1 cellular context compared by ENCODE assay signal in the genomic region with DNA sequence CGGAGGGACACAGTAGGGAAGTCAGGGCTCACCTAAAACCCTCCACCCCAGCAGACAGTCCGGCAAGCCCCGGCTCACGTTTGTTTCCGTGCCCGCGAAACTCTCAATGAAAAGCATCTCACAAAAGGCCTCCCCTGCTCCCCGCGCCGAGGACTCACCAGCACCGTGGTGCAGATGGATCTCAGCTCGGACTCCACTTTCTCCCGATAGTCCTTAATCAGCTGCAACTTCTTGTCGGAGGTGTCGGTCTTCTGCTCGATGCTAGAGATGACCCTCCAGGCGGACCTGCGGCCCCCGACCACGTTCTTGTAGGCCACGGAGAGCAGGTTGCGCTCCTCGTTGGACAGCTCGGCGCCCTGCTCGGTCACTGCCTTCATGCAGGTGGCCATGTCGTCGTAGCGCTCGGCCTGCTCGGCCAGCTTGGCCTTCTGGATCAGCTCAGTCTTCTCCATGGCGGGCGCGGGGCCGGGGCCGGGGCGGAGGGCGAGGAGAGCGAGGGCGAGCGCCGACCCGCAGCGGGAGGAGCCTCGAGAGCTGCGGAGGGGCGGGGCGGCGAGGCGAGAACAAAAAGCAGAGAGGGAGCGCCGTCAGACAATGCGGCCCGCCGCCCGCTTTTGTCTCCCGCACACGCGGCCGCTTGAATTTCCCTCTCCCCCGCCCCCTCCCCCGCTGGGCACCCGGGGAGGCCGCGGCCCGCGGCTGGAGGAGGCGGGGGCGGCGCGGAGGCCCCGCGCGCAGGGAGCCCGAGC.
TF ChIP-seq lines count a peak whose summit lies in the region.

No MANE protein-coding gene starts in this region.

TF ChIP-seq in GM12878, 131 proteins besides CTCF, POLR2A, EP300 and RAD21 (continued from another document and continues in another):
- TF ChIP-seq, protein P1, sequence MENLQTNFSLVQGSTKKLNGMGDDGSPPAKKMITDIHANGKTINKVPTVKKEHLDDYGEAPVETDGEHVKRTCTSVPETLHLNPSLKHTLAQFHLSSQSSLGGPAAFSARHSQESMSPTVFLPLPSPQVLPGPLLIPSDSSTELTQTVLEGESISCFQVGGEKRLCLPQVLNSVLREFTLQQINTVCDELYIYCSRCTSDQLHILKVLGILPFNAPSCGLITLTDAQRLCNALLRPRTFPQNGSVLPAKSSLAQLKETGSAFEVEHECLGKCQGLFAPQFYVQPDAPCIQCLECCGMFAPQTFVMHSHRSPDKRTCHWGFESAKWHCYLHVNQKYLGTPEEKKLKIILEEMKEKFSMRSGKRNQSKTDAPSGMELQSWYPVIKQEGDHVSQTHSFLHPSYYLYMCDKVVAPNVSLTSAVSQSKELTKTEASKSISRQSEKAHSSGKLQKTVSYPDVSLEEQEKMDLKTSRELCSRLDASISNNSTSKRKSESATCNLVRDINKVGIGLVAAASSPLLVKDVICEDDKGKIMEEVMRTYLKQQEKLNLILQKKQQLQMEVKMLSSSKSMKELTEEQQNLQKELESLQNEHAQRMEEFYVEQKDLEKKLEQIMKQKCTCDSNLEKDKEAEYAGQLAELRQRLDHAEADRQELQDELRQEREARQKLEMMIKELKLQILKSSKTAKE (IDR thresholded peaks at IDR 0.05; ENCODE audit: low read depth, poor library complexity, severe bottlenecking) = no peak
- TF ChIP-seq, protein P2, sequence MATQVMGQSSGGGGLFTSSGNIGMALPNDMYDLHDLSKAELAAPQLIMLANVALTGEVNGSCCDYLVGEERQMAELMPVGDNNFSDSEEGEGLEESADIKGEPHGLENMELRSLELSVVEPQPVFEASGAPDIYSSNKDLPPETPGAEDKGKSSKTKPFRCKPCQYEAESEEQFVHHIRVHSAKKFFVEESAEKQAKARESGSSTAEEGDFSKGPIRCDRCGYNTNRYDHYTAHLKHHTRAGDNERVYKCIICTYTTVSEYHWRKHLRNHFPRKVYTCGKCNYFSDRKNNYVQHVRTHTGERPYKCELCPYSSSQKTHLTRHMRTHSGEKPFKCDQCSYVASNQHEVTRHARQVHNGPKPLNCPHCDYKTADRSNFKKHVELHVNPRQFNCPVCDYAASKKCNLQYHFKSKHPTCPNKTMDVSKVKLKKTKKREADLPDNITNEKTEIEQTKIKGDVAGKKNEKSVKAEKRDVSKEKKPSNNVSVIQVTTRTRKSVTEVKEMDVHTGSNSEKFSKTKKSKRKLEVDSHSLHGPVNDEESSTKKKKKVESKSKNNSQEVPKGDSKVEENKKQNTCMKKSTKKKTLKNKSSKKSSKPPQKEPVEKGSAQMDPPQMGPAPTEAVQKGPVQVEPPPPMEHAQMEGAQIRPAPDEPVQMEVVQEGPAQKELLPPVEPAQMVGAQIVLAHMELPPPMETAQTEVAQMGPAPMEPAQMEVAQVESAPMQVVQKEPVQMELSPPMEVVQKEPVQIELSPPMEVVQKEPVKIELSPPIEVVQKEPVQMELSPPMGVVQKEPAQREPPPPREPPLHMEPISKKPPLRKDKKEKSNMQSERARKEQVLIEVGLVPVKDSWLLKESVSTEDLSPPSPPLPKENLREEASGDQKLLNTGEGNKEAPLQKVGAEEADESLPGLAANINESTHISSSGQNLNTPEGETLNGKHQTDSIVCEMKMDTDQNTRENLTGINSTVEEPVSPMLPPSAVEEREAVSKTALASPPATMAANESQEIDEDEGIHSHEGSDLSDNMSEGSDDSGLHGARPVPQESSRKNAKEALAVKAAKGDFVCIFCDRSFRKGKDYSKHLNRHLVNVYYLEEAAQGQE (IDR thresholded peaks at IDR 0.05; ENCODE audit: low read depth, low read length) = no peak
- no peak for TF ChIP-seq ESRRA (IDR thresholded peaks at IDR 0.05; ENCODE audit: low read length)
- TF ChIP-seq CEBPB (IDR thresholded peaks at IDR 0.05; ENCODE audit: borderline replicate concordance in 1 of 2, low read depth in 2 of 2, low read length in 2 of 2) = no peak
- TF ChIP-seq CREB1 (IDR thresholded peaks at IDR 0.05; ENCODE audit: low read depth) = no peak
- TF ChIP-seq, protein P3, sequence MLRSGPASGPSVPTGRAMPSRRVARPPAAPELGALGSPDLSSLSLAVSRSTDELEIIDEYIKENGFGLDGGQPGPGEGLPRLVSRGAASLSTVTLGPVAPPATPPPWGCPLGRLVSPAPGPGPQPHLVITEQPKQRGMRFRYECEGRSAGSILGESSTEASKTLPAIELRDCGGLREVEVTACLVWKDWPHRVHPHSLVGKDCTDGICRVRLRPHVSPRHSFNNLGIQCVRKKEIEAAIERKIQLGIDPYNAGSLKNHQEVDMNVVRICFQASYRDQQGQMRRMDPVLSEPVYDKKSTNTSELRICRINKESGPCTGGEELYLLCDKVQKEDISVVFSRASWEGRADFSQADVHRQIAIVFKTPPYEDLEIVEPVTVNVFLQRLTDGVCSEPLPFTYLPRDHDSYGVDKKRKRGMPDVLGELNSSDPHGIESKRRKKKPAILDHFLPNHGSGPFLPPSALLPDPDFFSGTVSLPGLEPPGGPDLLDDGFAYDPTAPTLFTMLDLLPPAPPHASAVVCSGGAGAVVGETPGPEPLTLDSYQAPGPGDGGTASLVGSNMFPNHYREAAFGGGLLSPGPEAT (IDR thresholded peaks at IDR 0.05; ENCODE audit: low read depth) = no peak
- no peak for TF ChIP-seq SMAD1 (IDR thresholded peaks at IDR 0.05; ENCODE audit: low read depth, partially characterized antibody)
- TF ChIP-seq EZH2 (IDR thresholded peaks at IDR 0.05; ENCODE audit: borderline replicate concordance, control insufficient read depth, low read depth, low read length) = no peak
- no peak for TF ChIP-seq NFYA (IDR thresholded peaks at IDR 0.05; ENCODE audit: borderline replicate concordance, low read depth, low read length)
- TF ChIP-seq HDAC6 (IDR thresholded peaks at IDR 0.05; ENCODE audit: unreplicated experiment) = no peak
- TF ChIP-seq, protein P4, sequence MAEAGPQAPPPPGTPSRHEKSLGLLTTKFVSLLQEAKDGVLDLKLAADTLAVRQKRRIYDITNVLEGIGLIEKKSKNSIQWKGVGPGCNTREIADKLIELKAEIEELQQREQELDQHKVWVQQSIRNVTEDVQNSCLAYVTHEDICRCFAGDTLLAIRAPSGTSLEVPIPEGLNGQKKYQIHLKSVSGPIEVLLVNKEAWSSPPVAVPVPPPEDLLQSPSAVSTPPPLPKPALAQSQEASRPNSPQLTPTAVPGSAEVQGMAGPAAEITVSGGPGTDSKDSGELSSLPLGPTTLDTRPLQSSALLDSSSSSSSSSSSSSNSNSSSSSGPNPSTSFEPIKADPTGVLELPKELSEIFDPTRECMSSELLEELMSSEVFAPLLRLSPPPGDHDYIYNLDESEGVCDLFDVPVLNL (IDR thresholded peaks at IDR 0.05; ENCODE audit: low read depth, low read length) = no peak
- TF ChIP-seq SP1 (IDR thresholded peaks at IDR 0.05; ENCODE audit: low read depth, low read length) = peak; percentile 30
- peak; percentile 66 for TF ChIP-seq YY1 (IDR thresholded peaks at IDR 0.05; ENCODE audit: low read depth, low read length)
- no peak for TF ChIP-seq KDM1A (IDR thresholded peaks at IDR 0.05; ENCODE audit: borderline replicate concordance)
- no peak for TF ChIP-seq ZSCAN29 (IDR thresholded peaks at IDR 0.05)
- no peak for TF ChIP-seq HDAC2 (IDR thresholded peaks at IDR 0.05)
- TF ChIP-seq PAX5 (IDR thresholded peaks at IDR 0.05; ENCODE audit: borderline replicate concordance, low read depth, low read length) = no peak
- no peak for TF ChIP-seq STAT1 (conservative IDR thresholded peaks at IDR 0.05)
- no peak for TF ChIP-seq EED (IDR thresholded peaks at IDR 0.05; ENCODE audit: low read depth)
- TF ChIP-seq BHLHE40 (IDR thresholded peaks at IDR 0.05; ENCODE audit: borderline replicate concordance in 1 of 2, low read depth in 2 of 2, low read length in 1 of 2) = peak in 1 of 2 experiments; percentile 72; a peak in 1 of 4 replicates
- TF ChIP-seq, protein P5, sequence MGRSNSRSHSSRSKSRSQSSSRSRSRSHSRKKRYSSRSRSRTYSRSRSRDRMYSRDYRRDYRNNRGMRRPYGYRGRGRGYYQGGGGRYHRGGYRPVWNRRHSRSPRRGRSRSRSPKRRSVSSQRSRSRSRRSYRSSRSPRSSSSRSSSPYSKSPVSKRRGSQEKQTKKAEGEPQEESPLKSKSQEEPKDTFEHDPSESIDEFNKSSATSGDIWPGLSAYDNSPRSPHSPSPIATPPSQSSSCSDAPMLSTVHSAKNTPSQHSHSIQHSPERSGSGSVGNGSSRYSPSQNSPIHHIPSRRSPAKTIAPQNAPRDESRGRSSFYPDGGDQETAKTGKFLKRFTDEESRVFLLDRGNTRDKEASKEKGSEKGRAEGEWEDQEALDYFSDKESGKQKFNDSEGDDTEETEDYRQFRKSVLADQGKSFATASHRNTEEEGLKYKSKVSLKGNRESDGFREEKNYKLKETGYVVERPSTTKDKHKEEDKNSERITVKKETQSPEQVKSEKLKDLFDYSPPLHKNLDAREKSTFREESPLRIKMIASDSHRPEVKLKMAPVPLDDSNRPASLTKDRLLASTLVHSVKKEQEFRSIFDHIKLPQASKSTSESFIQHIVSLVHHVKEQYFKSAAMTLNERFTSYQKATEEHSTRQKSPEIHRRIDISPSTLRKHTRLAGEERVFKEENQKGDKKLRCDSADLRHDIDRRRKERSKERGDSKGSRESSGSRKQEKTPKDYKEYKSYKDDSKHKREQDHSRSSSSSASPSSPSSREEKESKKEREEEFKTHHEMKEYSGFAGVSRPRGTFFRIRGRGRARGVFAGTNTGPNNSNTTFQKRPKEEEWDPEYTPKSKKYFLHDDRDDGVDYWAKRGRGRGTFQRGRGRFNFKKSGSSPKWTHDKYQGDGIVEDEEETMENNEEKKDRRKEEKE (IDR thresholded peaks at IDR 0.05) = peak; percentile 72; the same call in 1 of the 2 replicates
- peak in 1 of 2 experiments; percentile 73; a peak in 1 of 3 replicates for TF ChIP-seq EGR1 (IDR thresholded peaks at IDR 0.05; ENCODE audit: borderline replicate concordance in 1 of 2, low read depth in 2 of 2, low read length in 2 of 2)
- TF ChIP-seq, protein P6, sequence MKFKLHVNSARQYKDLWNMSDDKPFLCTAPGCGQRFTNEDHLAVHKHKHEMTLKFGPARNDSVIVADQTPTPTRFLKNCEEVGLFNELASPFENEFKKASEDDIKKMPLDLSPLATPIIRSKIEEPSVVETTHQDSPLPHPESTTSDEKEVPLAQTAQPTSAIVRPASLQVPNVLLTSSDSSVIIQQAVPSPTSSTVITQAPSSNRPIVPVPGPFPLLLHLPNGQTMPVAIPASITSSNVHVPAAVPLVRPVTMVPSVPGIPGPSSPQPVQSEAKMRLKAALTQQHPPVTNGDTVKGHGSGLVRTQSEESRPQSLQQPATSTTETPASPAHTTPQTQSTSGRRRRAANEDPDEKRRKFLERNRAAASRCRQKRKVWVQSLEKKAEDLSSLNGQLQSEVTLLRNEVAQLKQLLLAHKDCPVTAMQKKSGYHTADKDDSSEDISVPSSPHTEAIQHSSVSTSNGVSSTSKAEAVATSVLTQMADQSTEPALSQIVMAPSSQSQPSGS (IDR thresholded peaks at IDR 0.05; ENCODE audit: low read length) = no peak
- TF ChIP-seq BACH1 (IDR thresholded peaks at IDR 0.05; ENCODE audit: borderline replicate concordance) = no peak
- TF ChIP-seq ASH2L (IDR thresholded peaks at IDR 0.05; ENCODE audit: borderline replicate concordance, low read depth) = no peak
- TF ChIP-seq POLR2AphosphoS5 (IDR thresholded peaks at IDR 0.05; ENCODE audit: low read length) = 0 out of 2 replicates have a peak, but pooled peaks have one; percentile 16
- no peak for TF ChIP-seq CHD4 (IDR thresholded peaks at IDR 0.05)
- TF ChIP-seq ETV6 (conservative IDR thresholded peaks at IDR 0.05 in 1 of 2, IDR thresholded peaks at IDR 0.05 in 1 of 2; ENCODE audit: borderline replicate concordance in 1 of 2, low read depth in 1 of 2) = no peak
- no peak for TF ChIP-seq FOXM1 (IDR thresholded peaks at IDR 0.05; ENCODE audit: low read depth, low read length)
- no peak for TF ChIP-seq BRCA1 (IDR thresholded peaks at IDR 0.05; ENCODE audit: low read depth, low read length)
- TF ChIP-seq, protein P7, sequence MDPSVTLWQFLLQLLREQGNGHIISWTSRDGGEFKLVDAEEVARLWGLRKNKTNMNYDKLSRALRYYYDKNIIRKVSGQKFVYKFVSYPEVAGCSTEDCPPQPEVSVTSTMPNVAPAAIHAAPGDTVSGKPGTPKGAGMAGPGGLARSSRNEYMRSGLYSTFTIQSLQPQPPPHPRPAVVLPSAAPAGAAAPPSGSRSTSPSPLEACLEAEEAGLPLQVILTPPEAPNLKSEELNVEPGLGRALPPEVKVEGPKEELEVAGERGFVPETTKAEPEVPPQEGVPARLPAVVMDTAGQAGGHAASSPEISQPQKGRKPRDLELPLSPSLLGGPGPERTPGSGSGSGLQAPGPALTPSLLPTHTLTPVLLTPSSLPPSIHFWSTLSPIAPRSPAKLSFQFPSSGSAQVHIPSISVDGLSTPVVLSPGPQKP (IDR thresholded peaks at IDR 0.05; ENCODE audit: low read depth, low read length) = no peak
- TF ChIP-seq CHD1 (IDR thresholded peaks at IDR 0.05; ENCODE audit: low read depth, low read length) = peak; percentile 63; the same call in 1 of the 2 replicates
- TF ChIP-seq NR2C2 (IDR thresholded peaks at IDR 0.05; ENCODE audit: borderline replicate concordance, control insufficient read depth, insufficient read length, low read depth) = no peak
- TF ChIP-seq CBX5 (IDR thresholded peaks at IDR 0.05; ENCODE audit: low read depth) = no peak
- TF ChIP-seq, protein P8, sequence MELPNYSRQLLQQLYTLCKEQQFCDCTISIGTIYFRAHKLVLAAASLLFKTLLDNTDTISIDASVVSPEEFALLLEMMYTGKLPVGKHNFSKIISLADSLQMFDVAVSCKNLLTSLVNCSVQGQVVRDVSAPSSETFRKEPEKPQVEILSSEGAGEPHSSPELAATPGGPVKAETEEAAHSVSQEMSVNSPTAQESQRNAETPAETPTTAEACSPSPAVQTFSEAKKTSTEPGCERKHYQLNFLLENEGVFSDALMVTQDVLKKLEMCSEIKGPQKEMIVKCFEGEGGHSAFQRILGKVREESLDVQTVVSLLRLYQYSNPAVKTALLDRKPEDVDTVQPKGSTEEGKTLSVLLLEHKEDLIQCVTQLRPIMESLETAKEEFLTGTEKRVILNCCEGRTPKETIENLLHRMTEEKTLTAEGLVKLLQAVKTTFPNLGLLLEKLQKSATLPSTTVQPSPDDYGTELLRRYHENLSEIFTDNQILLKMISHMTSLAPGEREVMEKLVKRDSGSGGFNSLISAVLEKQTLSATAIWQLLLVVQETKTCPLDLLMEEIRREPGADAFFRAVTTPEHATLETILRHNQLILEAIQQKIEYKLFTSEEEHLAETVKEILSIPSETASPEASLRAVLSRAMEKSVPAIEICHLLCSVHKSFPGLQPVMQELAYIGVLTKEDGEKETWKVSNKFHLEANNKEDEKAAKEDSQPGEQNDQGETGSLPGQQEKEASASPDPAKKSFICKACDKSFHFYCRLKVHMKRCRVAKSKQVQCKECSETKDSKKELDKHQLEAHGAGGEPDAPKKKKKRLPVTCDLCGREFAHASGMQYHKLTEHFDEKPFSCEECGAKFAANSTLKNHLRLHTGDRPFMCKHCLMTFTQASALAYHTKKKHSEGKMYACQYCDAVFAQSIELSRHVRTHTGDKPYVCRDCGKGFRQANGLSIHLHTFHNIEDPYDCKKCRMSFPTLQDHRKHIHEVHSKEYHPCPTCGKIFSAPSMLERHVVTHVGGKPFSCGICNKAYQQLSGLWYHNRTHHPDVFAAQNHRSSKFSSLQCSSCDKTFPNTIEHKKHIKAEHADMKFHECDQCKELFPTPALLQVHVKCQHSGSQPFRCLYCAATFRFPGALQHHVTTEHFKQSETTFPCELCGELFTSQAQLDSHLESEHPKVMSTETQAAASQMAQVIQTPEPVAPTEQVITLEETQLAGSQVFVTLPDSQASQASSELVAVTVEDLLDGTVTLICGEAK (IDR thresholded peaks at IDR 0.05; ENCODE audit: borderline replicate concordance) = no peak
